Comparison of ENCODE assay signal across 8 cellular contexts in genomic region chr1:154463512-154463990, GRCh38. TPM values are rescaled to one million over a fixed set of nuclear protein-coding genes. Genes with fewer than 3 reads are reported as not detected.
DNase-seq lines count a peak whose midpoint lies in the region; ATAC-seq and TF ChIP-seq lines count a peak whose summit lies in the region.

No MANE protein-coding gene starts in this region.

- H3K27ac ChIP-seq in SK-N-MC (peak overlapping the region; percentile 91), muscle layer of colon (ENCODE audit: low read depth, low read length) (peak overlapping the region; percentile 32), vagina (peak overlapping the region; percentile 59)

- H3K9me3 ChIP-seq in SK-N-MC (ENCODE audit: low read depth, low read length) (no peaks in the 10 kb centered on the region), muscle layer of colon (ENCODE audit: low read length) (no peaks in the 10 kb centered on the region), vagina (no peaks in the 10 kb centered on the region)

- no peaks in the 10 kb centered on the region for H3K36me3 Mint-ChIP-seq in activated naive CD8-positive, alpha-beta T cell treated with anti-CD3 and anti-CD28 coated beads, Interleukin-2, amount 10 ng/mL, durations not matched to agents 7 days and 5 days

- POLR2A ChIA-PET in activated naive CD8-positive, alpha-beta T cell treated with anti-CD3 and anti-CD28 coated beads, Interleukin-2, amount 10 ng/mL, durations not matched to agents 7 days and 5 days (lab: Charles Lee) = interaction anchor here (0.7 kb wide), 1 partner anchor 24 kb away, joined by 3 read pairs; no protein-coding TSS in a partner anchor

- DNase-seq in AML-193 (lab: John Stamatoyannopoulos, UW) (peak; percentile 9 to 23), SK-N-MC (ENCODE audit: low read depth, low spot score) (no peak), vagina (ENCODE audit: extremely low spot score in 2 of 2) (no peak), mesenteric fat pad (ENCODE audit: low spot score) (no peak)
- DNase-seq in activated naive CD8-positive, alpha-beta T cell treated with anti-CD3 and anti-CD28 coated beads, Interleukin-2, amount 10 ng/mL, durations not matched to agents 7 days and 5 days = peak; percentile 44

- TF ChIP-seq POLR2A in vagina (IDR thresholded peaks at IDR 0.05) = no peak

- ATAC-seq in activated naive CD8-positive, alpha-beta T cell treated with anti-CD3 and anti-CD28 coated beads, Interleukin-2, amount 10 ng/mL, durations not matched to agents 7 days and 5 days (ENCODE audit: low read depth) = peak; percentile 94
- no peak for ATAC-seq in GM21526 (IDR thresholded peaks at IDR 0.05; ENCODE audit: low FRiP score, unreplicated experiment)
- no peak for ATAC-seq in GM18519 (IDR thresholded peaks at IDR 0.05; ENCODE audit: low FRiP score, unreplicated experiment)

- peak overlapping the region; percentile 63 for H3K4me3 Mint-ChIP-seq in activated naive CD8-positive, alpha-beta T cell treated with anti-CD3 and anti-CD28 coated beads, Interleukin-2, amount 10 ng/mL, durations not matched to agents 7 days and 5 days

- intact Hi-C loops in vagina (cut with DNase I) = no loop called here

- H3K36me3 ChIP-seq in SK-N-MC (ENCODE audit: insufficient read depth, low read length) = no peaks in the 10 kb centered on the region
- H3K36me3 ChIP-seq in muscle layer of colon (ENCODE audit: insufficient read depth, low read length) = peaks cover 52% of the 10 kb centered on the region
- H3K36me3 ChIP-seq in vagina = peaks cover 0 to 11% of the 10 kb centered on the region in 2 donors

- H3K4me1 ChIP-seq in muscle layer of colon (ENCODE audit: insufficient read depth, low read length) (peaks cover 8% of the 10 kb centered on the region), vagina (peaks cover 16% of the 10 kb centered on the region)

- H3K4me3 ChIP-seq in SK-N-MC (no peak overlapping the region), muscle layer of colon (ENCODE audit: low read depth in 1 of 2, low read length in 2 of 2) (no peak overlapping the region), vagina (no peak overlapping the region)

- no peaks in the 10 kb centered on the region for H3K9me3 Mint-ChIP-seq in activated naive CD8-positive, alpha-beta T cell treated with anti-CD3 and anti-CD28 coated beads, Interleukin-2, amount 10 ng/mL, durations not matched to agents 7 days and 5 days

- peak overlapping the region; percentile 50 for H3K27ac Mint-ChIP-seq in activated naive CD8-positive, alpha-beta T cell treated with anti-CD3 and anti-CD28 coated beads, Interleukin-2, amount 10 ng/mL, durations not matched to agents 7 days and 5 days

- H3K9ac ChIP-seq in SK-N-MC (ENCODE audit: insufficient read length) (no peak overlapping the region), muscle layer of colon (ENCODE audit: low read length) (no peak overlapping the region)

- peaks cover 21% of the 10 kb centered on the region for H3K4me1 Mint-ChIP-seq in activated naive CD8-positive, alpha-beta T cell treated with anti-CD3 and anti-CD28 coated beads, Interleukin-2, amount 10 ng/mL, durations not matched to agents 7 days and 5 days

- H3K27me3 ChIP-seq in muscle layer of colon (ENCODE audit: control insufficient read depth in 1 of 2, insufficient read depth in 2 of 2, low read length in 2 of 2) (no peaks in the 10 kb centered on the region), vagina (no peaks in the 10 kb centered on the region)

- H3K27me3 Mint-ChIP-seq in activated naive CD8-positive, alpha-beta T cell treated with anti-CD3 and anti-CD28 coated beads, Interleukin-2, amount 10 ng/mL, durations not matched to agents 7 days and 5 days = peaks cover 4% of the 10 kb centered on the region

- TF ChIP-seq CTCF in vagina (IDR thresholded peaks at IDR 0.05) = no peak

RNA-seq across cellular contexts. Expression of gene TDRD10, which starts 38.5 kb away (rescaled TPM):
- not detected for total RNA-seq in activated naive CD8-positive, alpha-beta T cell treated with anti-CD3 and anti-CD28 coated beads, Interleukin-2, amount 10 ng/mL, durations not matched to agents 7 days and 5 days
- total RNA-seq in vagina (4.9 TPM), mesenteric fat pad (7.2 TPM)

RNA-seq across cellular contexts. Expression of gene SHE, which starts 38.7 kb away (rescaled TPM):
- not detected for total RNA-seq in activated naive CD8-positive, alpha-beta T cell treated with anti-CD3 and anti-CD28 coated beads, Interleukin-2, amount 10 ng/mL, durations not matched to agents 7 days and 5 days
- 23.8 TPM for total RNA-seq in vagina
- total RNA-seq in mesenteric fat pad = 33.1 TPM

RNA-seq across cellular contexts. Expression of gene IL6R, which starts 58.4 kb away (rescaled TPM):
- total RNA-seq in activated naive CD8-positive, alpha-beta T cell treated with anti-CD3 and anti-CD28 coated beads, Interleukin-2, amount 10 ng/mL, durations not matched to agents 7 days and 5 days = 1 to 10 TPM; 4.6 to 6.3 TPM
- 50.8 TPM for total RNA-seq in vagina
- total RNA-seq in mesenteric fat pad = 35.6 TPM

Comparison
In these comparisons a context has a peak if more than half of its experiments do, and no peak if none do; other contexts are left out.
1. DNase-seq: peak in AML-193 (2 of 2) and activated naive CD8-positive, alpha-beta T cell treated with anti-CD3 and anti-CD28 coated beads, Interleukin-2, amount 10 ng/mL, durations not matched to agents 7 days and 5 days (single experiment); none in SK-N-MC (single experiment), vagina (0 of 2) and mesenteric fat pad (single experiment).
2. H3K27ac ChIP-seq: peak in every context shown above with its lines; median percentile 91 in SK-N-MC; 59 in vagina; 32 in muscle layer of colon.
3. RNA of gene SHE, which starts 38.7 kb away (total RNA-seq): 33.1 TPM in mesenteric fat pad (single experiment) and 23.8 TPM in vagina (single experiment); not detected in activated naive CD8-positive, alpha-beta T cell treated with anti-CD3 and anti-CD28 coated beads, Interleukin-2, amount 10 ng/mL, durations not matched to agents 7 days and 5 days; every median in the first group is over 10 times any median in the second.